In the genomic region with DNA sequence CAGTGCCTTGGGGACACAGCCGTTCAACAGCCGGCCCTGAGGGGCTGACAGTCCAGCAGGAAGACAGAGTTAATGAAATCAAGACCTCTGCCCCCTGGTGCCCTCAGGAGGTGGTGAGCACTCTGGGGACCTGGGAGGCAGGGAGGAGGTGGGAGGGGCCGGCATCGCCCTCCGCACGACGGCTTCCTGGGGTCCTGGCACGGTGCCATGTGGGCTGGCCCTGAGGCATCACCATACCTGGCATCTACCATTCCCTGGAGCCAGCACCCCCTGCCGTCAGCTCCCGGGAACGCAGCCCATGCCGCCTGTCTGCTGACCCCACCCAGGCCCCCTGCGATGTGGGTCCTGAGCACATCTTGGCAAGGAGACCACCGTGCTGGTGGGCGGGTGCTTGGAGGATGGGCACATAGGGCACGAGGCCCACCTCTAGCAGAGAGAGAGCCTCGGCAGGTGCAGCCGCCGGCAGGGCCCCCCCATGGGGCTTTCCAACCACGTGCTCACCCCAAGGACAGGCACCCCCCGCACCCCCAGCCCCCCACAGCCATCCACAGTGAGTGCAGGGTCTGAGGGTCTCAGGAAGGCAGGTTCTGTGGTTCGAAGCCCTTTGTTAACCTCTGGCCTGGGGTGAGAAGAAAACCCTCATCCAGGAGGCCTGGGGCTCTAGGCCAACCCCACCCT, we compare ENCODE assay signal across 9 cellular contexts. TPM values are rescaled to one million over a fixed set of nuclear protein-coding genes. Genes with fewer than 3 reads are reported as not detected.
DNase-seq lines count a peak whose midpoint lies in the region; ATAC-seq, FAIRE-seq and TF ChIP-seq lines count a peak whose summit lies in the region.
"Had no signal": no experiment of that assay in that cellular context is flagged by ENCODE, and none has a peak within 500 bp of the region (broad histone marks: within the 10 kb centered on the region; RNA-seq: fewer than 3 reads in every experiment).

No MANE protein-coding gene starts in this region.

- H3K9me3 ChIP-seq in Panc1 (ENCODE audit: control insufficient read depth, insufficient read depth, low read depth, low read length), result no peaks in the 10 kb centered on the region
- no peaks in the 10 kb centered on the region for H3K9me3 ChIP-seq in keratinocyte (ENCODE audit: control insufficient read depth, low read depth, low read length)

- no peak for ATAC-seq in Right ventricle myocardium superior (ENCODE audit: poor library complexity)
- peak; percentile 15; the same call in 1 of the 2 replicates for ATAC-seq in Panc1
- no peak for ATAC-seq in GM19324 (IDR thresholded peaks at IDR 0.05; ENCODE audit: low FRiP score, unreplicated experiment)

- no peak; the same call in 1 of the 2 replicates for TF ChIP-seq CTCF in Panc1 (IDR thresholded peaks at IDR 0.05)
- peak; percentile 62 to 78 (median 76) for TF ChIP-seq CTCF in keratinocyte (optimal IDR thresholded peaks at IDR 0.05 in 1 of 3, IDR thresholded peaks at IDR 0.05 in 1 of 3, conservative IDR thresholded peaks at IDR 0.05 in 1 of 3; ENCODE audit: extremely low read depth in 1 of 3, insufficient read depth in 2 of 3, low read length in 3 of 3)

- no peak overlapping the region for H3K4me3 ChIP-seq in Panc1 (ENCODE audit: low read depth in 2 of 2, low read length in 2 of 2)
- no peak overlapping the region for H3K4me3 ChIP-seq in keratinocyte (ENCODE audit: control insufficient read depth in 2 of 3, extremely low read depth in 1 of 3, insufficient read depth in 2 of 3, low read depth in 1 of 3, low read length in 3 of 3)

- in situ Hi-C loops in Panc1 (cut with HindIII; ENCODE audit: low pct_unique_long_range_greater_than_20kb, low sequenced_read_pairs), result no loop called here

- POLR2A ChIA-PET in Panc1 (lab: Charles Lee), result no interaction called here

- CTCF ChIA-PET in Panc1 (lab: Charles Lee), result interaction anchor here (0.5 kb wide), 1 partner anchor 181 kb away, joined by 3 read pairs; no protein-coding TSS in a partner anchor

- H3K4me1 ChIP-seq in Panc1 (ENCODE audit: control insufficient read depth, insufficient read depth, low read length), result peaks cover 4% of the 10 kb centered on the region; the same call in 1 of the 2 replicates
- H3K4me1 ChIP-seq in keratinocyte (ENCODE audit: control insufficient read depth, extremely low read depth, insufficient read depth, low read length), result peaks cover 16% of the 10 kb centered on the region

- DNase-seq in Right ventricle myocardium superior (peak; percentile 66), cardiac septum (ENCODE audit: low spot score) (no peak), Panc1 (ENCODE audit: low read depth, low spot score) (no peak), keratinocyte (ENCODE audit: low read depth, low spot score) (peak; percentile 4), GOT3 (lab: John Stamatoyannopoulos, UW) (no peak)
- DNase-seq in activated gamma-delta T cell treated with anti-CD3 and anti-CD28 coated beads, Interleukin-2, amount 50 U/mL, for 16 hours (ENCODE audit: low read depth), result peak; percentile 43
- peak; percentile 24 for DNase-seq in stimulated activated CD8-positive, alpha-beta memory T cell treated with anti-CD3 and anti-CD28 coated beads, Interleukin-12 subunit alpha, Interleukin-12 subunit beta, amount 100 ng/mL, for 24 hours (ENCODE audit: extremely low read depth)

- H3K27ac ChIP-seq in Panc1 (ENCODE audit: low read length), result no peak overlapping the region
- H3K27ac ChIP-seq in keratinocyte (ENCODE audit: control insufficient read depth, insufficient read depth, low read length), result no peak overlapping the region

- H3K4me2 ChIP-seq in keratinocyte (ENCODE audit: control insufficient read depth, extremely low read depth, insufficient read depth, low read depth, low read length), result no peak overlapping the region

- no peak overlapping the region for H2AFZ ChIP-seq in keratinocyte (ENCODE audit: control insufficient read depth, low read length)

- intact Hi-C loops in Right ventricle myocardium superior (cut with DNase I) (no loop called here), cardiac septum (cut with DNase I) (no loop called here), Panc1 (cut with micrococcal nuclease; ENCODE audit: unreplicated experiment) (no loop called here)

- no TSS peak for BruUV-seq in Panc1 (replicated peaks; lab: Mats Ljungman, UMichigan)

- FAIRE-seq in keratinocyte (lab: Jason Lieb, UNC), result no peak
- FAIRE-seq: endometrium had no signal

- H3K27me3 ChIP-seq in Panc1 (ENCODE audit: control insufficient read depth, insufficient read depth, low read length), result no peaks in the 10 kb centered on the region
- H3K27me3 ChIP-seq in keratinocyte (ENCODE audit: control insufficient read depth, extremely low read depth, insufficient read depth, low read length), result no peaks in the 10 kb centered on the region

- peaks cover 2% of the 10 kb centered on the region for H3K79me2 ChIP-seq in keratinocyte (ENCODE audit: control insufficient read depth, insufficient read depth, low read length)

- H3K36me3 ChIP-seq in Panc1 (ENCODE audit: control insufficient read depth, insufficient read depth, low read length), result no peaks in the 10 kb centered on the region
- no peaks in the 10 kb centered on the region for H3K36me3 ChIP-seq in keratinocyte (ENCODE audit: control insufficient read depth in 2 of 2, extremely low read depth in 1 of 2, insufficient read depth in 2 of 2, low read length in 2 of 2)

- dilution Hi-C loops in keratinocyte (cut with MboI; ENCODE audit: extremely low pct_ligation_motif_present, low sequenced_read_pairs), result no loop called here

- H3K9me1 ChIP-seq in keratinocyte (ENCODE audit: control insufficient read depth, extremely low read depth, insufficient read depth, low read length), result no peaks in the 10 kb centered on the region

- peaks cover 2% of the 10 kb centered on the region for H4K20me1 ChIP-seq in keratinocyte (ENCODE audit: control insufficient read depth, extremely low read depth, insufficient read depth, low read length)

- no peak overlapping the region for H3K9ac ChIP-seq in keratinocyte (ENCODE audit: control insufficient read depth, extremely low read depth, insufficient read depth, low read length)

RNA-seq across cellular contexts. Expression of gene ZFPM1, which starts 52.5 kb away (rescaled TPM):
- 3.6 TPM for total RNA-seq in Right ventricle myocardium superior
- 9.6 TPM for total RNA-seq in cardiac septum
- 3.9 TPM for total RNA-seq in Panc1 (2021; ENCODE audit: unreplicated experiment)
- polyA plus RNA-seq in Panc1 (2012; ENCODE audit: insufficient read length), result 3.8 TPM
- polyA plus RNA-seq in keratinocyte, result 0.42 to 0.56 TPM (median 0.54 TPM) in 3 replicates
- polyA plus RNA-seq in keratinocyte (2011; ENCODE audit: low read depth), result 1.0 TPM
- polyA plus RNA-seq in keratinocyte (2011; cell fraction: cytosol; rRNA removed), result 0.24 and 1.0 TPM in 2 replicates
- polyA plus RNA-seq in keratinocyte (2011; cell fraction: nucleus; rRNA removed), result 1.2 and 2.0 TPM in 2 replicates
- polyA plus RNA-seq in keratinocyte (2012; ENCODE audit: low replicate concordance), result 0.90 and 3.0 TPM in 2 replicates
- polyA minus RNA-seq in keratinocyte, result 0.46 to 0.92 TPM (median 0.51 TPM) in 3 replicates
- polyA minus RNA-seq in keratinocyte (2011; cell fraction: cytosol; rRNA and poly(A)+ RNA removed), result 6.7 TPM
- polyA minus RNA-seq in keratinocyte (2011; cell fraction: nucleus; rRNA and poly(A)+ RNA removed), result 1.7 and 2.3 TPM in 2 replicates

Comparison
In these comparisons a context has a peak if more than half of its experiments do, and no peak if none do; other contexts are left out.
1. DNase-seq: peak in Right ventricle myocardium superior (single experiment), activated gamma-delta T cell treated with anti-CD3 and anti-CD28 coated beads, Interleukin-2, amount 50 U/mL, for 16 hours (single experiment), keratinocyte (single experiment) and stimulated activated CD8-positive, alpha-beta memory T cell treated with anti-CD3 and anti-CD28 coated beads, Interleukin-12 subunit alpha, Interleukin-12 subunit beta, amount 100 ng/mL, for 24 hours (single experiment); none in cardiac septum (single experiment), Panc1 (single experiment) and GOT3 (single experiment).